In the genomic region with DNA sequence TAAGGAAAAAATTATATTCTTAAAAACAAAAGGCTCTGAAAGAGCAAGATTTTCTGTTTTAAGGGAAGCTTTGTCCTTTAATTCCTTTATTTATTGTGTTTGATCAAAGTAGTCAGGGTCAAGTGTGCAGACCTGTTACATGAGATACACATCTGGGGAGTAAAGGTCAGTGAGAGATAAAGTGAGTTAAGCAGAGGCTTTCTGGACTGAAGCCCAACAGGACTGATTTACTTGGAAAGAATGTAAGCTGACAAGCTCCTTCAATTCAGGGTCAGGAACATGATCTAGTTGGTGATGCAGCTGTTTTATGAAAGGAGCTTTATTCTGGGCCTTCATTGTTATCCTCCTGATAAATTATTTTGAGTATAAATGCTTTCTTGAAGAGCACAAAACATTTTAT, we compare ENCODE assay signal across 22 cellular contexts. TPM values are rescaled to one million over a fixed set of nuclear protein-coding genes. Genes with fewer than 3 reads are reported as not detected.
A peak's percentile ranks its signal among the peaks of the same experiment; 100 is the strongest.
DNase-seq lines count a peak whose midpoint lies in the region; ATAC-seq and TF ChIP-seq lines count a peak whose summit lies in the region.
"Had no signal": no experiment of that assay in that cellular context is flagged by ENCODE, and none has a peak within 500 bp of the region (broad histone marks: within the 10 kb centered on the region; RNA-seq: fewer than 3 reads in every experiment).

No MANE protein-coding gene starts in this region.

- DNase-seq in EH (ENCODE audit: low read depth) = peak; percentile 4
- peak; percentile 26 for DNase-seq in M059J (ENCODE audit: low read depth)
- DNase-seq in epithelial cell of prostate (ENCODE audit: low read depth, low spot score) = peak; percentile 54
- DNase-seq in mucosa of gallbladder (ENCODE audit: low spot score) = peak; percentile 15
- DNase-seq in NCI-H128 (lab: John Stamatoyannopoulos, UW; ENCODE audit: unreplicated experiment) = no peak
- no peak for DNase-seq in NCI-H2029 (lab: John Stamatoyannopoulos, UW)
- no peak for DNase-seq in GM13976 (ENCODE audit: low spot score)
- DNase-seq: activated CD4-positive, alpha-beta T cell treated with anti-CD3 and anti-CD28 coated beads for 4 hours; activated naive CD8-positive, alpha-beta T cell treated with anti-CD3 and anti-CD28 coated beads, Interleukin-2, amount 50 U/mL, for 24 hours; BE2C; kidney; natural killer cell; NCI-H2227 treated with DMSO at 0.1 percent for 48 hours; sigmoid colon; stimulated activated naive CD4-positive, alpha-beta T cell treated with Interleukin-2 at 50 U/mL for 16 hours had no signal

- H3K27ac ChIP-seq in epithelial cell of prostate = no peak overlapping the region
- H3K27ac ChIP-seq: sigmoid colon had no signal

- no peak for TF ChIP-seq CTCF in GM13976 (IDR thresholded peaks at IDR 0.05; ENCODE audit: borderline replicate concordance, control extremely low read depth, extremely low read depth, insufficient read depth, missing control alignments)

- no peak for ATAC-seq in GM19351 (IDR thresholded peaks at IDR 0.05; ENCODE audit: unreplicated experiment)
- ATAC-seq: activated naive CD8-positive, alpha-beta T cell treated with anti-CD3 and anti-CD28 coated beads, Interleukin-2, amount 50 U/mL, for 24 hours; natural killer cell had no signal

- in situ Hi-C loops in GM13976 (cut with MboI; ENCODE audit: low sequenced_read_pairs, unreplicated experiment) = no loop called here

RNA-seq across cellular contexts. Expression of a gene that starts 20.7 kb away (rescaled TPM):
- total RNA-seq in M059J (2014; rRNA removed; shearing (Covaris generic)) = not detected in 2 replicates
- total RNA-seq in mucosa of gallbladder = not detected
- total RNA-seq: G401; glomerular endothelial cell; H4; kidney; natural killer cell; OCI-LY7; sigmoid colon; T-helper 2 cell treated with Interferon-gamma antibody and Interleukin-4, amounts not matched to agents 100 ng/mL and 5 ng/mL, for 36 hours; urinary bladder had no signal

Comparison
In these comparisons a context has a peak if more than half of its experiments do, and no peak if none do; other contexts are left out.
1. DNase-seq: peak in EH (single experiment), M059J (single experiment), epithelial cell of prostate (single experiment) and mucosa of gallbladder (single experiment); none in NCI-H128 (single experiment), NCI-H2029 (single experiment) and GM13976 (single experiment).